Comparison of ENCODE assay signal across 1 cellular context in the genomic region with DNA sequence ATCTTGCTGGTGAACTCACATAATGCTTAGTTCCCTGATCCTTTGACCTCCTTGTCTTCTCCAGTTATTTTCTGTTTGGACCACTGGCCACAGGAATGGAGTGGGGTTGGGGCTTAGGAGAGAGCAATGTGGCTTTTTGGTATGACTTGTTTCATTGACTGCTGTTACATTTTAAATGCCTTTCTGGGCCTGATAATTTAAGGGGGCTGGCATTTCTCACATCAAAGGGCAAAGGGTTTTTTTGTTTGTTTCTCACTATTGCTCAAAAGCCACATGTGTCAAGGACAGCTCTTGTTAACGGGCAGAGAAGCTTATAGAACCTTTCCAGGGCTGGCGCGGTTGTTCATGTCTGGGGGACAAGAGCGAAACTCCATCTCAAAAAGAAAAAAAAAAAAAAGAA.
TF ChIP-seq lines count a peak whose summit lies in the region.

No MANE protein-coding gene starts in this region.

TF ChIP-seq in GM12878, 131 proteins besides CTCF, POLR2A, EP300 and RAD21 (continues in another document):
- no peak for TF ChIP-seq RB1 (IDR thresholded peaks at IDR 0.05; ENCODE audit: borderline replicate concordance)
- no peak for TF ChIP-seq TBL1XR1 (IDR thresholded peaks at IDR 0.05; ENCODE audit: low read depth, low read length)
- TF ChIP-seq NR2F1 (conservative IDR thresholded peaks at IDR 0.05) = peak; percentile 57
- TF ChIP-seq CBFB (IDR thresholded peaks at IDR 0.05; ENCODE audit: low read depth) = no peak
- TF ChIP-seq HDAC2 (IDR thresholded peaks at IDR 0.05) = no peak
- peak in 1 of 2 experiments; percentile 37; a peak in 1 of 4 replicates for TF ChIP-seq ETV6 (conservative IDR thresholded peaks at IDR 0.05 in 1 of 2, IDR thresholded peaks at IDR 0.05 in 1 of 2; ENCODE audit: borderline replicate concordance in 1 of 2, low read depth in 1 of 2)
- TF ChIP-seq FOXM1 (IDR thresholded peaks at IDR 0.05; ENCODE audit: low read depth, low read length) = peak; percentile 18; the same call in 1 of the 2 replicates
- TF ChIP-seq BCL11A (IDR thresholded peaks at IDR 0.05; ENCODE audit: low read depth, low read length) = 0 out of 2 replicates have a peak, but pooled peaks have one; percentile 44
- no peak for TF ChIP-seq RFX5 (IDR thresholded peaks at IDR 0.05; ENCODE audit: low read depth, low read length)
- TF ChIP-seq IKZF1 (conservative IDR thresholded peaks at IDR 0.05) = peak; percentile 56
- no peak for TF ChIP-seq NFXL1 (IDR thresholded peaks at IDR 0.05; ENCODE audit: borderline replicate concordance)
- TF ChIP-seq CHD4 (IDR thresholded peaks at IDR 0.05) = no peak
- TF ChIP-seq ZBTB4 (CRISPR knock-in tag; IDR thresholded peaks at IDR 0.05) = no peak
- TF ChIP-seq NKRF (conservative IDR thresholded peaks at IDR 0.05) = no peak
- TF ChIP-seq PML (IDR thresholded peaks at IDR 0.05; ENCODE audit: low read length) = no peak
- TF ChIP-seq KDM1A (IDR thresholded peaks at IDR 0.05; ENCODE audit: borderline replicate concordance) = no peak
- no peak for TF ChIP-seq SMC3 (IDR thresholded peaks at IDR 0.05; ENCODE audit: borderline replicate concordance, low read length)
- TF ChIP-seq USF1 (IDR thresholded peaks at IDR 0.05; ENCODE audit: borderline replicate concordance, extremely low read length, insufficient read depth, low read depth, low read length) = no peak
- TF ChIP-seq, protein P1, sequence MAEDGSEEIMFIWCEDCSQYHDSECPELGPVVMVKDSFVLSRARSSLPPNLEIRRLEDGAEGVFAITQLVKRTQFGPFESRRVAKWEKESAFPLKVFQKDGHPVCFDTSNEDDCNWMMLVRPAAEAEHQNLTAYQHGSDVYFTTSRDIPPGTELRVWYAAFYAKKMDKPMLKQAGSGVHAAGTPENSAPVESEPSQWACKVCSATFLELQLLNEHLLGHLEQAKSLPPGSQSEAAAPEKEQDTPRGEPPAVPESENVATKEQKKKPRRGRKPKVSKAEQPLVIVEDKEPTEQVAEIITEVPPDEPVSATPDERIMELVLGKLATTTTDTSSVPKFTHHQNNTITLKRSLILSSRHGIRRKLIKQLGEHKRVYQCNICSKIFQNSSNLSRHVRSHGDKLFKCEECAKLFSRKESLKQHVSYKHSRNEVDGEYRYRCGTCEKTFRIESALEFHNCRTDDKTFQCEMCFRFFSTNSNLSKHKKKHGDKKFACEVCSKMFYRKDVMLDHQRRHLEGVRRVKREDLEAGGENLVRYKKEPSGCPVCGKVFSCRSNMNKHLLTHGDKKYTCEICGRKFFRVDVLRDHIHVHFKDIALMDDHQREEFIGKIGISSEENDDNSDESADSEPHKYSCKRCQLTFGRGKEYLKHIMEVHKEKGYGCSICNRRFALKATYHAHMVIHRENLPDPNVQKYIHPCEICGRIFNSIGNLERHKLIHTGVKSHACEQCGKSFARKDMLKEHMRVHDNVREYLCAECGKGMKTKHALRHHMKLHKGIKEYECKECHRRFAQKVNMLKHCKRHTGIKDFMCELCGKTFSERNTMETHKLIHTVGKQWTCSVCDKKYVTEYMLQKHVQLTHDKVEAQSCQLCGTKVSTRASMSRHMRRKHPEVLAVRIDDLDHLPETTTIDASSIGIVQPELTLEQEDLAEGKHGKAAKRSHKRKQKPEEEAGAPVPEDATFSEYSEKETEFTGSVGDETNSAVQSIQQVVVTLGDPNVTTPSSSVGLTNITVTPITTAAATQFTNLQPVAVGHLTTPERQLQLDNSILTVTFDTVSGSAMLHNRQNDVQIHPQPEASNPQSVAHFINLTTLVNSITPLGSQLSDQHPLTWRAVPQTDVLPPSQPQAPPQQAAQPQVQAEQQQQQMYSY (CRISPR knock-in tag; IDR thresholded peaks at IDR 0.05) = no peak
- TF ChIP-seq BMI1 (IDR thresholded peaks at IDR 0.05; ENCODE audit: borderline replicate concordance) = no peak
- TF ChIP-seq RBBP5 (conservative IDR thresholded peaks at IDR 0.05) = no peak
- no peak for TF ChIP-seq KAT2A (conservative IDR thresholded peaks at IDR 0.05; ENCODE audit: control insufficient read depth, low read depth, low read length)
- TF ChIP-seq SMAD5 (IDR thresholded peaks at IDR 0.05; ENCODE audit: low read depth) = no peak
- 0 out of 2 replicates have a peak, but pooled peaks have one; percentile 16 for TF ChIP-seq EED (IDR thresholded peaks at IDR 0.05; ENCODE audit: low read depth)
- TF ChIP-seq SMAD1 (IDR thresholded peaks at IDR 0.05; ENCODE audit: low read depth, partially characterized antibody) = no peak
- TF ChIP-seq, protein P2, sequence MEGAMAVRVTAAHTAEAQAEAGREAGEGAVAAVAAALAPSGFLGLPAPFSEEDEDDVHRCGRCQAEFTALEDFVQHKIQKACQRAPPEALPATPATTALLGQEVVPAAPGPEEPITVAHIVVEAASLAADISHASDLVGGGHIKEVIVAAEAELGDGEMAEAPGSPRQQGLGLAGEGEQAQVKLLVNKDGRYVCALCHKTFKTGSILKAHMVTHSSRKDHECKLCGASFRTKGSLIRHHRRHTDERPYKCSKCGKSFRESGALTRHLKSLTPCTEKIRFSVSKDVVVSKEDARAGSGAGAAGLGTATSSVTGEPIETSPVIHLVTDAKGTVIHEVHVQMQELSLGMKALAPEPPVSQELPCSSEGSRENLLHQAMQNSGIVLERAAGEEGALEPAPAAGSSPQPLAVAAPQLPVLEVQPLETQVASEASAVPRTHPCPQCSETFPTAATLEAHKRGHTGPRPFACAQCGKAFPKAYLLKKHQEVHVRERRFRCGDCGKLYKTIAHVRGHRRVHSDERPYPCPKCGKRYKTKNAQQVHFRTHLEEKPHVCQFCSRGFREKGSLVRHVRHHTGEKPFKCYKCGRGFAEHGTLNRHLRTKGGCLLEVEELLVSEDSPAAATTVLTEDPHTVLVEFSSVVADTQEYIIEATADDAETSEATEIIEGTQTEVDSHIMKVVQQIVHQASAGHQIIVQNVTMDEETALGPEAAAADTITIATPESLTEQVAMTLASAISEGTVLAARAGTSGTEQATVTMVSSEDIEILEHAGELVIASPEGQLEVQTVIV (IDR thresholded peaks at IDR 0.05; ENCODE audit: borderline replicate concordance, partially characterized antibody) = no peak
- no peak for TF ChIP-seq SREBF1 (IDR thresholded peaks at IDR 0.05; ENCODE audit: low read length)
- no peak for TF ChIP-seq CHD1 (IDR thresholded peaks at IDR 0.05; ENCODE audit: low read depth, low read length)
- no peak for TF ChIP-seq JUND (IDR thresholded peaks at IDR 0.05; ENCODE audit: low read depth, low read length)
- TF ChIP-seq NFIC (IDR thresholded peaks at IDR 0.05; ENCODE audit: low read depth, low read length) = peak; percentile 48; the same call in 1 of the 2 replicates
- TF ChIP-seq NR2C2 (IDR thresholded peaks at IDR 0.05; ENCODE audit: borderline replicate concordance, control insufficient read depth, insufficient read length, low read depth) = no peak
- no peak for TF ChIP-seq TCF12 (IDR thresholded peaks at IDR 0.05; ENCODE audit: low read depth, low read length)
- no peak for TF ChIP-seq SP1 (IDR thresholded peaks at IDR 0.05; ENCODE audit: low read depth, low read length)
- TF ChIP-seq ELK1 (IDR thresholded peaks at IDR 0.05; ENCODE audit: low read depth, low read length) = no peak
- no peak for TF ChIP-seq ZNF217 (IDR thresholded peaks at IDR 0.05)
- TF ChIP-seq GABPA (IDR thresholded peaks at IDR 0.05; ENCODE audit: low read depth) = no peak
- TF ChIP-seq, protein P3, sequence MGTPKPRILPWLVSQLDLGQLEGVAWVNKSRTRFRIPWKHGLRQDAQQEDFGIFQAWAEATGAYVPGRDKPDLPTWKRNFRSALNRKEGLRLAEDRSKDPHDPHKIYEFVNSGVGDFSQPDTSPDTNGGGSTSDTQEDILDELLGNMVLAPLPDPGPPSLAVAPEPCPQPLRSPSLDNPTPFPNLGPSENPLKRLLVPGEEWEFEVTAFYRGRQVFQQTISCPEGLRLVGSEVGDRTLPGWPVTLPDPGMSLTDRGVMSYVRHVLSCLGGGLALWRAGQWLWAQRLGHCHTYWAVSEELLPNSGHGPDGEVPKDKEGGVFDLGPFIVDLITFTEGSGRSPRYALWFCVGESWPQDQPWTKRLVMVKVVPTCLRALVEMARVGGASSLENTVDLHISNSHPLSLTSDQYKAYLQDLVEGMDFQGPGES (IDR thresholded peaks at IDR 0.05) = no peak
- peak in 1 of 2 experiments; percentile 17; a peak in 1 of 4 replicates for TF ChIP-seq BHLHE40 (IDR thresholded peaks at IDR 0.05; ENCODE audit: borderline replicate concordance in 1 of 2, low read depth in 2 of 2, low read length in 1 of 2)
- TF ChIP-seq MTA3 (IDR thresholded peaks at IDR 0.05; ENCODE audit: borderline replicate concordance, low read length) = no peak
- TF ChIP-seq SREBF2 (IDR thresholded peaks at IDR 0.05; ENCODE audit: low read length) = no peak
- TF ChIP-seq GATAD2B (conservative IDR thresholded peaks at IDR 0.05; ENCODE audit: low read depth) = no peak
- no peak for TF ChIP-seq ZNF592 (IDR thresholded peaks at IDR 0.05)
- TF ChIP-seq NRF1 (conservative IDR thresholded peaks at IDR 0.05; ENCODE audit: low read depth, low read length) = no peak
- TF ChIP-seq HCFC1 (IDR thresholded peaks at IDR 0.05; ENCODE audit: low read length) = no peak
- no peak for TF ChIP-seq POU2F2 (IDR thresholded peaks at IDR 0.05; ENCODE audit: borderline replicate concordance, low read depth, low read length)
